30 cellular contexts compared by ENCODE assay signal in genomic region chr6:4485735-4486134, GRCh38.
"Had no signal": no experiment of that assay in that cellular context is flagged by ENCODE, and none has a peak within 500 bp of the region (broad histone marks: within the 10 kb centered on the region; RNA-seq: fewer than 3 reads in every experiment).

No MANE protein-coding gene starts in this region.

- H3K36me3 Mint-ChIP-seq: activated CD4-positive, alpha-beta memory T cell treated with anti-CD3 and anti-CD28 coated beads for 36 hours; activated CD8-positive, alpha-beta memory T cell treated with anti-CD3 and anti-CD28 coated beads, Interleukin-2, amount 10 ng/mL, durations not matched to agents 7 days and 5 days had no signal

- FAIRE-seq: astrocyte, bronchial epithelial cell had no signal

- H3K27ac ChIP-seq: brain microvascular endothelial cell, coronary artery, dorsolateral prefrontal cortex, esophagus muscularis mucosa, foreskin keratinocyte, gastrocnemius medialis had no signal

- H3K27me3 ChIP-seq: brain microvascular endothelial cell, esophagus muscularis mucosa, foreskin keratinocyte, gastrocnemius medialis had no signal

- DNase-seq: activated CD4-positive, alpha-beta memory T cell treated with anti-CD3 and anti-CD28 coated beads for 36 hours; activated CD4-positive, alpha-beta T cell treated with anti-CD3 and anti-CD28 coated beads for 36 hours; activated CD4-positive, alpha-beta T cell treated with anti-CD3 and anti-CD28 coated beads, Interleukin-2, amount 10 ng/mL, durations not matched to agents 24 days and 14 days; activated CD4-positive, CD25-positive, alpha-beta regulatory T cell; activated CD4-positive, CD25-positive, alpha-beta regulatory T cell treated with anti-CD3 and anti-CD28 coated beads, Interleukin-2, amount 50 U/mL, for 72 hours; activated CD8-positive, alpha-beta memory T cell treated with anti-CD3 and anti-CD28 coated beads, Interleukin-2, amount 10 ng/mL, durations not matched to agents 7 days and 5 days; activated CD8-positive, alpha-beta memory T cell treated with anti-CD3 and anti-CD28 coated beads, Interleukin-2, amount 50 U/mL, for 4 hours; activated CD8-positive, alpha-beta T cell treated with anti-CD3 and anti-CD28 coated beads, Interleukin-2, amount 10 ng/mL, durations not matched to agents 7 days and 5 days; activated gamma-delta T cell; activated naive CD4-positive, alpha-beta T cell; activated naive CD4-positive, alpha-beta T cell treated with anti-CD3 and anti-CD28 coated beads, Interleukin-2, amount 50 U/mL, for 16 hours; activated T-cell treated with anti-CD3 and anti-CD28 coated beads, Interleukin-2, amount 50 U/mL, for 1 hour; activated T-cell treated with anti-CD3 and anti-CD28 coated beads, Interleukin-2, amount 50 U/mL, for 48 hours; amniotic stem cell; brain microvascular endothelial cell; dorsolateral prefrontal cortex; effector memory CD4-positive, alpha-beta T cell; erythroblast; foreskin keratinocyte; gastrocnemius medialis; glutamatergic neuron; T-helper 2 cell had no signal

- H3K4me3 ChIP-seq: coronary artery, dorsolateral prefrontal cortex, esophagus muscularis mucosa, gastrocnemius medialis had no signal

- H3K36me3 ChIP-seq: brain microvascular endothelial cell, esophagus muscularis mucosa, gastrocnemius medialis had no signal

- H3K27me3 Mint-ChIP-seq: activated CD4-positive, alpha-beta memory T cell treated with anti-CD3 and anti-CD28 coated beads for 36 hours; activated CD4-positive, alpha-beta T cell treated with anti-CD3 and anti-CD28 coated beads, Interleukin-2, amount 10 ng/mL, durations not matched to agents 24 days and 14 days; activated CD8-positive, alpha-beta memory T cell treated with anti-CD3 and anti-CD28 coated beads, Interleukin-2, amount 10 ng/mL, durations not matched to agents 7 days and 5 days; dendritic cell treated with granulocyte-macrophage colony-stimulating factor and Interleukin-4, amounts not matched to agents 40 ng/mL and 50 ng/mL, for 4 days had no signal

- H3K4me1 ChIP-seq: esophagus muscularis mucosa, foreskin keratinocyte, gastrocnemius medialis had no signal

- H3K27ac Mint-ChIP-seq: activated CD4-positive, alpha-beta memory T cell treated with anti-CD3 and anti-CD28 coated beads for 36 hours; activated CD4-positive, alpha-beta T cell treated with anti-CD3 and anti-CD28 coated beads for 36 hours; activated CD4-positive, alpha-beta T cell treated with anti-CD3 and anti-CD28 coated beads, Interleukin-2, amount 10 ng/mL, durations not matched to agents 24 days and 14 days; activated CD8-positive, alpha-beta memory T cell treated with anti-CD3 and anti-CD28 coated beads, Interleukin-2, amount 10 ng/mL, durations not matched to agents 7 days and 5 days; activated CD8-positive, alpha-beta T cell treated with anti-CD3 and anti-CD28 coated beads, Interleukin-2, amount 10 ng/mL, durations not matched to agents 7 days and 5 days; activated naive CD8-positive, alpha-beta T cell; activated T-helper 1 cell treated with anti-CD3 and anti-CD28 coated beads, Interleukin-12 subunit alpha, Interleukin-12 subunit beta, Interleukin-2, Interleukin-4 antibody, amounts not matched to agents 30 ng/mL and 10 ng/mL and 1 ng/mL, durations not matched to agents 14 hours and 24 hours and 36 hours; dendritic cell treated with granulocyte-macrophage colony-stimulating factor and Interleukin-4, amounts not matched to agents 40 ng/mL and 50 ng/mL, for 4 days had no signal

- H3K4me1 Mint-ChIP-seq: activated CD4-positive, alpha-beta T cell treated with anti-CD3 and anti-CD28 coated beads for 36 hours; activated CD4-positive, alpha-beta T cell treated with anti-CD3 and anti-CD28 coated beads, Interleukin-2, amount 10 ng/mL, durations not matched to agents 24 days and 14 days; activated CD8-positive, alpha-beta memory T cell treated with anti-CD3 and anti-CD28 coated beads, Interleukin-2, amount 10 ng/mL, durations not matched to agents 7 days and 5 days had no signal

- H3K9me3 ChIP-seq: gastrocnemius medialis had no signal

- H3K4me3 Mint-ChIP-seq: activated CD4-positive, alpha-beta memory T cell treated with anti-CD3 and anti-CD28 coated beads for 36 hours; activated CD4-positive, alpha-beta T cell treated with anti-CD3 and anti-CD28 coated beads for 36 hours; activated CD4-positive, alpha-beta T cell treated with anti-CD3 and anti-CD28 coated beads, Interleukin-2, amount 10 ng/mL, durations not matched to agents 24 days and 14 days; activated CD8-positive, alpha-beta memory T cell treated with anti-CD3 and anti-CD28 coated beads, Interleukin-2, amount 10 ng/mL, durations not matched to agents 7 days and 5 days; activated CD8-positive, alpha-beta T cell treated with anti-CD3 and anti-CD28 coated beads, Interleukin-2, amount 10 ng/mL, durations not matched to agents 7 days and 5 days; activated naive CD8-positive, alpha-beta T cell; activated T-helper 1 cell treated with anti-CD3 and anti-CD28 coated beads, Interleukin-12 subunit alpha, Interleukin-12 subunit beta, Interleukin-2, Interleukin-4 antibody, amounts not matched to agents 30 ng/mL and 10 ng/mL and 1 ng/mL, durations not matched to agents 14 hours and 24 hours and 36 hours; central memory CD8-positive, alpha-beta T cell; dendritic cell treated with granulocyte-macrophage colony-stimulating factor and Interleukin-4, amounts not matched to agents 40 ng/mL and 50 ng/mL, for 4 days had no signal
